Comparison of ENCODE assay signal across 1 cellular context in genomic region chr5:59187772-59188347, GRCh38.
A peak's percentile ranks its signal among the peaks of the same experiment; 100 is the strongest.
TF ChIP-seq lines count a peak whose summit lies in the region.

No MANE protein-coding gene starts in this region.

TF ChIP-seq in HEK293, 187 proteins besides CTCF, POLR2A, EP300 and RAD21 (continued from another document):
- TF ChIP-seq ZNF302 (tag by site-specific recombination; IDR thresholded peaks at IDR 0.05; ENCODE audit: low read depth) (no peak), ZNF777 (tag by site-specific recombination; IDR thresholded peaks at IDR 0.05; ENCODE audit: borderline replicate concordance) (no peak), SCRT2 (tag by site-specific recombination; IDR thresholded peaks at IDR 0.05) (no peak), ZSCAN4 (tag by site-specific recombination; IDR thresholded peaks at IDR 0.05) (no peak), TRIM28 (IDR thresholded peaks at IDR 0.05; ENCODE audit: borderline replicate concordance, low read length) (no peak), ZNF473 (tag by site-specific recombination; IDR thresholded peaks at IDR 0.05) (no peak), REST (tag by site-specific recombination; IDR thresholded peaks at IDR 0.05) (no peak), ZSCAN30 (tag by site-specific recombination; IDR thresholded peaks at IDR 0.05) (no peak), ZNF335 (tag by site-specific recombination; conservative IDR thresholded peaks at IDR 0.05) (no peak), ZNF324 (tag by site-specific recombination; IDR thresholded peaks at IDR 0.05) (no peak), FEZF1 (tag by site-specific recombination; IDR thresholded peaks at IDR 0.05) (peak; percentile 50; the same call in 1 of the 2 replicates), ZBTB11 (tag by site-specific recombination; conservative IDR thresholded peaks at IDR 0.05; ENCODE audit: low read depth) (no peak), ZNF341 (tag by site-specific recombination; IDR thresholded peaks at IDR 0.05; ENCODE audit: low read depth) (no peak), ZNF623 (tag by site-specific recombination; IDR thresholded peaks at IDR 0.05) (no peak), ZNF416 (tag by site-specific recombination; IDR thresholded peaks at IDR 0.05) (no peak)
